26 cellular contexts compared by ENCODE assay signal in the genomic region with DNA sequence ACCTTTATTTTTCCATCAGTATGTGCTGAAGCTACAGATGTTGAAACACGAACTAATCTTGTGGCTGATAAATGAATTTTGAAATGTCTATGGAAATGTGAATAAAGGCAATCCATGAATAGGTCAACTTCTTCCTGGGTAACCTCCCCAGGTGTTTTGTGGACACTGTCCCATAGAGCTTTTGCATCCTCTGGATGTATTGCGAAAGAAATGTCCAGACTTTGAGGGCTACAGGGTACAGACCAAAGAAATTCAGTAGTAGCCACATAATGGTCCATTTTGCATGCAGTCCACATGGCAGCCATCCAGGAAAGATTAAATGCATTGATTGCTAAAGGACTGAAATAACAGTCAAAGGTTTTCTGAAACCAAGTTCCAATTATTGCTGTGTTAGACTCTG.
"Had no signal": no experiment of that assay in that cellular context is flagged by ENCODE, and none has a peak within 500 bp of the region (broad histone marks: within the 10 kb centered on the region; RNA-seq: fewer than 3 reads in every experiment).

No MANE protein-coding gene starts in this region.

- H3K4me1 ChIP-seq: adrenal gland had no signal

- H3K9me3 ChIP-seq: adrenal gland had no signal

- H3K27ac ChIP-seq: adrenal gland, cardiac muscle cell, WERI-Rb-1 had no signal

- H3K4me3 ChIP-seq: adrenal gland, cardiac muscle cell had no signal

- DNase-seq: activated CD4-positive, alpha-beta memory T cell treated with anti-CD3 and anti-CD28 coated beads, Interleukin-2, amount 10 ng/mL, durations not matched to agents 7 days and 5 days; activated CD4-positive, alpha-beta T cell treated with anti-CD3 and anti-CD28 coated beads for 1 hour; activated CD4-positive, alpha-beta T cell treated with anti-CD3 and anti-CD28 coated beads for 48 hours; activated CD4-positive, CD25-positive, alpha-beta regulatory T cell; activated CD8-positive, alpha-beta memory T cell treated with anti-CD3 and anti-CD28 coated beads for 24 hours; activated gamma-delta T cell; activated naive CD4-positive, alpha-beta T cell treated with Interleukin-2 at 50 U/mL for 16 hours; activated naive CD8-positive, alpha-beta T cell treated with anti-CD3 and anti-CD28 coated beads, Interleukin-2, amount 10 ng/mL, durations not matched to agents 7 days and 5 days; activated T-cell treated with anti-CD3 and anti-CD28 coated beads, Interleukin-2, amount 50 U/mL, for 24 hours; adrenal gland; anterior cingulate cortex; NCI-H1092 treated with DMSO at 0.1 percent for 48 hours; NCI-H1417; NCI-H146; NCI-H187; NCI-H2029 treated with DMSO at 0.1 percent for 48 hours; NCI-H2107; NCI-H2171; NCI-H510A; NCI-H526; NCI-H82; OCI-M1; Right ventricle myocardium superior; T1000; WERI-Rb-1 had no signal

- H3K27me3 ChIP-seq: adrenal gland, cardiac muscle cell had no signal
